8 cellular contexts compared by ENCODE assay signal in genomic region chr11:126304457-126305072, GRCh38. TPM values are rescaled to one million over a fixed set of nuclear protein-coding genes. Genes with fewer than 3 reads are reported as not detected.
DNase-seq lines count a peak whose midpoint lies in the region; ATAC-seq and TF ChIP-seq lines count a peak whose summit lies in the region.

No MANE protein-coding gene starts in this region.

- no peak for DNase-seq in DND-41
- no peak for DNase-seq in activated B cell treated with CpG ODN at 0.5 μM for 24 hours
- no peak for DNase-seq in glutamatergic neuron
- peak; percentile 52 for DNase-seq in sigmoid colon
- DNase-seq in NCI-H1436 treated with DMSO at 0.1 percent for 48 hours (lab: John Stamatoyannopoulos, UW) = no peak
- DNase-seq in activated CD4-positive, alpha-beta T cell treated with anti-CD3 and anti-CD28 coated beads for 1 hour = no peak

- POLR2A ChIA-PET in activated B cell treated with CpG ODN at 0.5 μM for 24 hours (lab: Charles Lee) = interaction anchor here (0.6 to 2.8 kb wide), 13 partner anchors 11 to 712 kb away, joined by 3 to 24 read pairs (median 5); partner anchors contain the start of genes FAM118B, FOXRED1, PUS3 and RPUSD4

- H3K9me3 ChIP-seq in DND-41 (ENCODE audit: insufficient read depth, low read length, severe bottlenecking) = no peaks in the 10 kb centered on the region
- H3K9me3 ChIP-seq in sigmoid colon = no peaks in the 10 kb centered on the region

- H3K36me3 ChIP-seq in DND-41 (ENCODE audit: insufficient read depth, low read length) (peaks cover 29% of the 10 kb centered on the region), sigmoid colon (peaks cover 0 to 9% (median 0%) of the 10 kb centered on the region in 4 donors)

- no peaks in the 10 kb centered on the region for H3K27me3 Mint-ChIP-seq in activated B cell treated with CpG ODN at 0.5 μM for 24 hours
- H3K27me3 Mint-ChIP-seq in glutamatergic neuron (ENCODE audit: unreplicated experiment) = no peaks in the 10 kb centered on the region

- H3K79me2 ChIP-seq in DND-41 (ENCODE audit: insufficient read depth, low read length) = peaks cover 57% of the 10 kb centered on the region

- no peaks in the 10 kb centered on the region for H4K20me1 ChIP-seq in DND-41 (ENCODE audit: insufficient read depth, low read length)

- H3K27ac Mint-ChIP-seq in activated B cell treated with CpG ODN at 0.5 μM for 24 hours (peak overlapping the region; percentile 92), glutamatergic neuron (ENCODE audit: unreplicated experiment) (peak overlapping the region; percentile 78)

- WGBS in sigmoid colon, 2 donors = 65 to 69% methylated on average over 12 of the region's 12 CpGs

- TF ChIP-seq EP300 in sigmoid colon (IDR thresholded peaks at IDR 0.05) = no peak

- H3K4me3 Mint-ChIP-seq in activated B cell treated with CpG ODN at 0.5 μM for 24 hours = peak overlapping the region; percentile 93
- H3K4me3 Mint-ChIP-seq in glutamatergic neuron (ENCODE audit: unreplicated experiment) = peak overlapping the region; percentile 84

- CTCF ChIA-PET in activated B cell treated with CpG ODN at 0.5 μM for 24 hours (lab: Charles Lee) = no interaction called here

- peak overlapping the region; percentile 99 for H3K9ac ChIP-seq in DND-41 (ENCODE audit: low read depth, low read length)

- H3K4me2 ChIP-seq in DND-41 (ENCODE audit: insufficient read depth, low read length) = peak overlapping the region; percentile 91

- H3K36me3 Mint-ChIP-seq in activated B cell treated with CpG ODN at 0.5 μM for 24 hours (ENCODE audit: low read depth) (peaks cover 34% of the 10 kb centered on the region), glutamatergic neuron (ENCODE audit: unreplicated experiment) (peaks cover 4% of the 10 kb centered on the region)

- H3K4me1 ChIP-seq in DND-41 (ENCODE audit: insufficient read depth, low read length) (peaks cover 43% of the 10 kb centered on the region), sigmoid colon (peaks cover 0 to 14% (median 11%) of the 10 kb centered on the region in 4 donors)

- H3K4me3 ChIP-seq in DND-41 (ENCODE audit: low read depth in 1 of 2, low read length in 2 of 2) (peak overlapping the region; percentile 90 to 95), sigmoid colon (peak overlapping the region; percentile 50 to 57 (median 55))

- ATAC-seq in DND-41 (ENCODE audit: insufficient read depth, low read depth) (peak; percentile 30), HG02571 (IDR thresholded peaks at IDR 0.05; ENCODE audit: unreplicated experiment) (peak; percentile 0), activated B cell treated with CpG ODN at 0.5 μM for 24 hours (ENCODE audit: low read depth) (no peak), GM18519 (IDR thresholded peaks at IDR 0.05; ENCODE audit: low FRiP score, unreplicated experiment) (no peak)

- intact Hi-C loops in activated B cell treated with CpG ODN at 0.5 μM for 24 hours (cut with micrococcal nuclease) = loop anchor here (1.0 to 10.0 kb wide), 6 partner anchors 21 to 790 kb away; partner anchors contain the start of genes CDON, FAM118B, FOXRED1 and RPUSD4
- intact Hi-C loops in sigmoid colon (cut with DNase I) = no loop called here

- TF ChIP-seq CTCF in DND-41 (IDR thresholded peaks at IDR 0.05; ENCODE audit: borderline replicate concordance, extremely low read depth, low read length, poor library complexity, severe bottlenecking) = no peak
- no peak for TF ChIP-seq CTCF in activated B cell treated with CpG ODN at 0.5 μM for 24 hours (IDR thresholded peaks at IDR 0.05)
- no peak for TF ChIP-seq CTCF in glutamatergic neuron (IDR thresholded peaks at IDR 0.05; ENCODE audit: partially characterized antibody, unreplicated experiment)
- no peak for TF ChIP-seq CTCF in sigmoid colon (IDR thresholded peaks at IDR 0.05)

- peak overlapping the region; percentile 99 for H3K27ac ChIP-seq in DND-41 (ENCODE audit: low read length)
- H3K27ac ChIP-seq in sigmoid colon = peak overlapping the region; percentile 87 to 92 (median 88)

- no peak for TF ChIP-seq POLR2A in sigmoid colon (IDR thresholded peaks at IDR 0.05)

- H3K9me3 Mint-ChIP-seq in activated B cell treated with CpG ODN at 0.5 μM for 24 hours (no peaks in the 10 kb centered on the region), glutamatergic neuron (ENCODE audit: unreplicated experiment) (peaks cover 4% of the 10 kb centered on the region)

- peak overlapping the region; percentile 98 for H2AFZ ChIP-seq in DND-41 (ENCODE audit: low read depth, low read length)

- H3K27me3 ChIP-seq in DND-41 (ENCODE audit: insufficient read depth, low read length, poor library complexity) = no peaks in the 10 kb centered on the region
- H3K27me3 ChIP-seq in sigmoid colon = no peaks in the 10 kb centered on the region

- H3K4me1 Mint-ChIP-seq in activated B cell treated with CpG ODN at 0.5 μM for 24 hours (peaks cover 38% of the 10 kb centered on the region), glutamatergic neuron (ENCODE audit: low read depth, unreplicated experiment) (peaks cover 18% of the 10 kb centered on the region)

RNA-seq across cellular contexts. Expression of gene DCPS, which starts 0.7 kb away (rescaled TPM):
- total RNA-seq in activated B cell treated with CpG ODN at 0.5 μM for 24 hours (37.6 and 39.6 TPM in 2 replicates), glutamatergic neuron (ENCODE audit: unreplicated experiment) (7.2 TPM), sigmoid colon (1 to 10 TPM; 7.6 to 10.0 (median 9.3) TPM)
- 10 to 100 TPM in 2 of 3 donors, 1 to 10 TPM in 1; 9.0 to 30.0 (median 15.0) TPM for polyA plus RNA-seq in sigmoid colon

RNA-seq across cellular contexts. Expression of gene TIRAP, which starts 21.7 kb away (rescaled TPM):
- total RNA-seq in activated B cell treated with CpG ODN at 0.5 μM for 24 hours (16.6 and 18.3 TPM in 2 replicates), glutamatergic neuron (ENCODE audit: unreplicated experiment) (8.2 TPM), sigmoid colon (10 to 100 TPM in 1 of 4 donors, 1 to 10 TPM in 3; 6.9 to 11.5 (median 8.1) TPM)
- polyA plus RNA-seq in sigmoid colon = 10 to 100 TPM in 2 of 3 donors, 1 to 10 TPM in 1; 4.2 to 11.4 (median 10.9) TPM

RNA-seq across cellular contexts. Expression of gene FOXRED1, which starts 35.6 kb away (rescaled TPM):
- 39.1 and 44.9 TPM in 2 replicates for total RNA-seq in activated B cell treated with CpG ODN at 0.5 μM for 24 hours
- 60.9 TPM for total RNA-seq in glutamatergic neuron (ENCODE audit: unreplicated experiment)
- 10 to 100 TPM; 14.5 to 46.0 (median 15.3) TPM for total RNA-seq in sigmoid colon
- polyA plus RNA-seq in sigmoid colon = 10 to 100 TPM; 10.8 to 36.5 (median 24.7) TPM

RNA-seq across cellular contexts. Expression of gene SRPRA, which starts 35.9 kb away (rescaled TPM):
- total RNA-seq in activated B cell treated with CpG ODN at 0.5 μM for 24 hours (121 and 128 TPM in 2 replicates), glutamatergic neuron (ENCODE audit: unreplicated experiment) (58.0 TPM), sigmoid colon (10 to 100 TPM; 51.0 to 66.5 (median 57.2) TPM)
- polyA plus RNA-seq in sigmoid colon = 10 to 100 TPM in 2 of 3 donors, 1 to 10 TPM in 1; 7.8 to 62.1 (median 15.7) TPM

RNA-seq across cellular contexts. Expression of gene ST3GAL4, which starts 50.9 kb away (rescaled TPM):
- total RNA-seq in activated B cell treated with CpG ODN at 0.5 μM for 24 hours = 0.71 and 1.0 TPM in 2 replicates
- 10.4 TPM for total RNA-seq in glutamatergic neuron (ENCODE audit: unreplicated experiment)
- total RNA-seq in sigmoid colon = 10 to 100 TPM; 43.1 to 69.2 (median 45.5) TPM
- 100 to 1,000 TPM; 211 to 336 (median 268) TPM for polyA plus RNA-seq in sigmoid colon

Comparison
In these comparisons a context has a peak if more than half of its experiments do, and no peak if none do; other contexts are left out.
1. ATAC-seq: peak in DND-41 (single experiment) and HG02571 (single experiment); none in activated B cell treated with CpG ODN at 0.5 μM for 24 hours (single experiment) and GM18519 (single experiment).